Comparison of ENCODE assay signal across 24 cellular contexts in genomic region chr18:63520053-63520452, GRCh38. TPM values are rescaled to one million over a fixed set of nuclear protein-coding genes. Genes with fewer than 3 reads are reported as not detected.
DNase-seq lines count a peak whose midpoint lies in the region; ATAC-seq, FAIRE-seq and TF ChIP-seq lines count a peak whose summit lies in the region.
"Had no signal": no experiment of that assay in that cellular context is flagged by ENCODE, and none has a peak within 500 bp of the region (broad histone marks: within the 10 kb centered on the region; RNA-seq: fewer than 3 reads in every experiment).

No MANE protein-coding gene starts in this region.

- peak; percentile 97 for ATAC-seq in esophagus mucosa
- ATAC-seq: CD8-positive, alpha-beta T cell; HCT116 had no signal

- CTCF ChIA-PET in MCF 10A (lab: Yijun Ruan, JAX) = interaction anchor here (0.7 to 16.2 kb wide), 13 partner anchors 8 to 324 kb away, joined by 3 to 535 read pairs (median 11); no protein-coding TSS in a partner anchor

- no peaks in the 10 kb centered on the region for H3K79me2 ChIP-seq in neural progenitor cell (ENCODE audit: low read depth)

- H4K20me1 ChIP-seq in neural progenitor cell (ENCODE audit: low read depth) = no peaks in the 10 kb centered on the region

- no peak overlapping the region for H2AFZ ChIP-seq in neural progenitor cell (replicated peaks)

- H3K9me3 ChIP-seq in breast epithelium = no peaks in the 10 kb centered on the region
- no peaks in the 10 kb centered on the region for H3K9me3 ChIP-seq in neural progenitor cell (ENCODE audit: low read depth)
- no peaks in the 10 kb centered on the region for H3K9me3 ChIP-seq in kidney (ENCODE audit: control insufficient read depth in 1 of 2, low read length in 2 of 2)

- H3K9me3 Mint-ChIP-seq in MCF 10A (ENCODE audit: unreplicated experiment) (no peaks in the 10 kb centered on the region), neural progenitor cell (no peaks in the 10 kb centered on the region)
- H3K9me3 Mint-ChIP-seq: CD8-positive, alpha-beta T cell; IgD-negative memory B cell had no signal

- H3F3A ChIP-seq in neural progenitor cell (ENCODE audit: low read depth) = no peaks in the 10 kb centered on the region

- intact Hi-C loops in MCF 10A (cut with micrococcal nuclease) (no loop called here), breast epithelium (cut with DNase I; ENCODE audit: low total_unique reads) (no loop called here), kidney (cut with DNase I) (loop anchor here (10.0 kb wide), 1 partner anchor 325 kb away; no protein-coding TSS in a partner anchor)

- H3K27ac ChIP-seq in breast epithelium (no peak overlapping the region), neural progenitor cell (no peak overlapping the region), kidney (ENCODE audit: low read depth in 2 of 2, low read length in 2 of 2) (no peak overlapping the region)

- no peak overlapping the region for H3K4me2 ChIP-seq in neural progenitor cell

- no peak overlapping the region for H3K4me3 Mint-ChIP-seq in MCF 10A (ENCODE audit: unreplicated experiment)
- no peak overlapping the region for H3K4me3 Mint-ChIP-seq in neural progenitor cell
- H3K4me3 Mint-ChIP-seq: CD8-positive, alpha-beta T cell; IgD-negative memory B cell had no signal

- FAIRE-seq in kidney (lab: Jason Lieb, UNC) = no peak
- FAIRE-seq: G401.6, GM18507, HTR-8/SVneo had no signal

- H3K4me1 ChIP-seq in breast epithelium = no peaks in the 10 kb centered on the region
- H3K4me1 ChIP-seq in neural progenitor cell = no peaks in the 10 kb centered on the region
- peaks cover 0 to 3% of the 10 kb centered on the region in 2 donors for H3K4me1 ChIP-seq in kidney (ENCODE audit: control insufficient read depth in 1 of 2, insufficient read depth in 1 of 2, low read depth in 1 of 2, low read length in 2 of 2)

- no peaks in the 10 kb centered on the region for H3K36me3 ChIP-seq in breast epithelium
- no peaks in the 10 kb centered on the region for H3K36me3 ChIP-seq in neural progenitor cell
- H3K36me3 ChIP-seq in kidney (ENCODE audit: control insufficient read depth in 1 of 2, insufficient read depth in 2 of 2, low read length in 2 of 2) = no peaks in the 10 kb centered on the region

- H3K9ac ChIP-seq in neural progenitor cell = no peak overlapping the region
- no peak overlapping the region for H3K9ac ChIP-seq in kidney (ENCODE audit: low read length in 2 of 2)

- BruUV-seq in MCF 10A (replicated peaks; lab: Mats Ljungman, UMichigan) = no TSS peak

- H3K4me1 Mint-ChIP-seq in MCF 10A (ENCODE audit: insufficient read depth, unreplicated experiment) (peaks cover 12% of the 10 kb centered on the region), neural progenitor cell (peaks cover 13% of the 10 kb centered on the region)

- H3K4me3 ChIP-seq in breast epithelium (no peak overlapping the region), neural progenitor cell (no peak overlapping the region), kidney (ENCODE audit: low read length in 2 of 2) (no peak overlapping the region)

- peaks cover 5% of the 10 kb centered on the region for H3K36me3 Mint-ChIP-seq in MCF 10A (ENCODE audit: insufficient read depth, unreplicated experiment)
- H3K36me3 Mint-ChIP-seq in neural progenitor cell = no peaks in the 10 kb centered on the region
- H3K36me3 Mint-ChIP-seq: CD8-positive, alpha-beta T cell; IgD-negative memory B cell had no signal

- no peak overlapping the region for H3K27ac Mint-ChIP-seq in MCF 10A (ENCODE audit: low read depth, unreplicated experiment)
- peak overlapping the region; percentile 10 for H3K27ac Mint-ChIP-seq in neural progenitor cell
- H3K27ac Mint-ChIP-seq: CD8-positive, alpha-beta T cell; IgD-negative memory B cell had no signal

- TF ChIP-seq CTCF in MCF 10A (IDR thresholded peaks at IDR 0.05; ENCODE audit: unreplicated experiment) = no peak
- no peak for TF ChIP-seq CTCF in breast epithelium (IDR thresholded peaks at IDR 0.05)
- no peak for TF ChIP-seq CTCF in neural progenitor cell (IDR thresholded peaks at IDR 0.05)
- no peak for TF ChIP-seq CTCF in kidney (IDR thresholded peaks at IDR 0.05; ENCODE audit: borderline replicate concordance, extremely low read depth, insufficient read depth)

- H3K27me3 Mint-ChIP-seq in MCF 10A (ENCODE audit: insufficient read depth, unreplicated experiment) (no peaks in the 10 kb centered on the region), neural progenitor cell (ENCODE audit: insufficient read depth, low read depth) (peaks cover 6% of the 10 kb centered on the region)

- POLR2A ChIA-PET in MCF 10A (lab: Yijun Ruan, JAX) = interaction anchor here (0.5 to 4.4 kb wide), 4 partner anchors 9 to 221 kb away, joined by 3 to 56 read pairs (median 4); no protein-coding TSS in a partner anchor

- peaks cover 0 to 5% of the 10 kb centered on the region in 2 donors for H3K27me3 ChIP-seq in breast epithelium
- H3K27me3 ChIP-seq in neural progenitor cell = no peaks in the 10 kb centered on the region

- DNase-seq in MCF 10A (ENCODE audit: unreplicated experiment) = peak; percentile 3
- no peak for DNase-seq in breast epithelium (ENCODE audit: low spot score in 2 of 2)
- no peak for DNase-seq in neural progenitor cell (ENCODE audit: low spot score)
- no peak for DNase-seq in kidney
- DNase-seq in NAMALWA (ENCODE audit: low spot score) = no peak
- no peak for DNase-seq in AML-193 (lab: John Stamatoyannopoulos, UW)
- DNase-seq: 8988T; C1 segment of cervical spinal cord; CD8-positive, alpha-beta T cell; DMS153; GOT3; NCI-H1417; NCI-H1694 treated with DMSO at 0.1 percent for 48 hours; NCI-H446; NCI-H526; OCI-M1; Right ventricle myocardium superior had no signal

- no peak for TF ChIP-seq POLR2A in breast epithelium (IDR thresholded peaks at IDR 0.05)

RNA-seq across cellular contexts. Expression of gene SERPINB12, which starts 22.1 kb away (rescaled TPM):
- not detected in 2 replicates for total RNA-seq in MCF 10A (2022)
- total RNA-seq in breast epithelium = not detected
- total RNA-seq in esophagus mucosa = 0.60 TPM
- total RNA-seq in neural progenitor cell (ENCODE audit: low replicate concordance) = not detected in 2 replicates
- not detected for total RNA-seq in kidney
- polyA plus RNA-seq in kidney (ENCODE audit: insufficient read depth, low read depth, low replicate concordance) = not detected
- total RNA-seq: CD8-positive, alpha-beta T cell; Right ventricle myocardium superior; RPMI7951 had no signal
- polyA plus RNA-seq: IgD-negative memory B cell had no signal

RNA-seq across cellular contexts. Expression of gene SERPINB5, which starts 43.3 kb away (rescaled TPM):
- total RNA-seq in MCF 10A (2022) (254 and 330 TPM in 2 replicates), breast epithelium (10 to 100 TPM in 2 of 3 donors, not detected in 1; 12.6 to 17.4 TPM), esophagus mucosa (213 TPM), neural progenitor cell (ENCODE audit: low replicate concordance) (0.09 TPM in 1 of 2 replicates, not detected in the other), kidney (not detected)
- not detected for polyA plus RNA-seq in kidney (ENCODE audit: insufficient read depth, low read depth, low replicate concordance)
- total RNA-seq: CD8-positive, alpha-beta T cell; Right ventricle myocardium superior; RPMI7951 had no signal
- polyA plus RNA-seq: IgD-negative memory B cell had no signal

Comparison
In these comparisons a context has a peak if more than half of its experiments do, and no peak if none do; other contexts are left out.
1. RNA of gene SERPINB5, which starts 43.3 kb away (total RNA-seq): 254 to 330 TPM in MCF 10A and 213 TPM in esophagus mucosa (single experiment); 12.6 to 17.4 TPM in breast epithelium, 0.09 TPM in neural progenitor cell and not detected in kidney (single experiment); every median in the first group is over 10 times any median in the second.